In genomic region chr20:41512624-41513023, GRCh38 we compare ENCODE assay signal across 32 cellular contexts.
"Had no signal": no experiment of that assay in that cellular context is flagged by ENCODE, and none has a peak within 500 bp of the region (broad histone marks: within the 10 kb centered on the region; RNA-seq: fewer than 3 reads in every experiment).

No MANE protein-coding gene starts in this region.

- H3K27ac ChIP-seq: breast epithelium, SK-N-MC had no signal

- H3K4me3 Mint-ChIP-seq: activated B cell treated with CpG ODN at 0.5 μM for 24 hours; activated CD4-positive, alpha-beta memory T cell treated with anti-CD3 and anti-CD28 coated beads for 36 hours; activated CD4-positive, alpha-beta T cell treated with anti-CD3 and anti-CD28 coated beads, Interleukin-2, amount 10 ng/mL, durations not matched to agents 24 days and 14 days; activated naive CD8-positive, alpha-beta T cell; activated T-cell treated with anti-CD3 and anti-CD28 coated beads, Interleukin-2, amount 50 U/mL, for 4 hours; T-cell had no signal

- H3K27ac Mint-ChIP-seq: activated B cell treated with CpG ODN at 0.5 μM for 24 hours; activated CD4-positive, alpha-beta memory T cell treated with anti-CD3 and anti-CD28 coated beads for 36 hours; activated CD4-positive, alpha-beta T cell treated with anti-CD3 and anti-CD28 coated beads, Interleukin-2, amount 10 ng/mL, durations not matched to agents 24 days and 14 days; activated naive CD8-positive, alpha-beta T cell; T-cell had no signal

- DNase-seq: activated B cell treated with CpG ODN at 0.5 μM for 24 hours; activated CD4-positive, alpha-beta memory T cell treated with anti-CD3 and anti-CD28 coated beads for 36 hours; activated CD4-positive, alpha-beta T cell treated with anti-CD3 and anti-CD28 coated beads for 1 hour; activated CD4-positive, alpha-beta T cell treated with anti-CD3 and anti-CD28 coated beads, Interleukin-2, amount 10 ng/mL, durations not matched to agents 24 days and 14 days; activated CD8-positive, alpha-beta memory T cell treated with anti-CD3 and anti-CD28 coated beads for 24 hours; activated effector memory CD4-positive, alpha-beta T cell treated with anti-CD3 and anti-CD28 coated beads, Interleukin-2, amount 50 U/mL, for 16 hours; activated naive CD4-positive, alpha-beta T cell treated with Interleukin-2 at 50 U/mL for 16 hours; activated T-cell treated with anti-CD3 and anti-CD28 coated beads, Interleukin-2, amount 50 U/mL, for 4 hours; caudate nucleus; MG63; MV-4-11; NCI-H1092 treated with DMSO at 0.1 percent for 48 hours; NCI-H1417 treated with DMSO at 0.1 percent for 48 hours; NCI-H1694; NCI-H2029; NCI-H2107; NCI-H2171 treated with DMSO at 0.1 percent for 48 hours; NCI-H226; NCI-H510A; NCI-H526 treated with DMSO at 0.1 percent for 48 hours; NCI-H82; OCI-M1; RPMI8226; T-cell; T-helper 2 cell; T1000 had no signal

- H3K9me3 Mint-ChIP-seq: activated B cell treated with CpG ODN at 0.5 μM for 24 hours; activated CD4-positive, alpha-beta memory T cell treated with anti-CD3 and anti-CD28 coated beads for 36 hours; activated CD4-positive, alpha-beta T cell treated with anti-CD3 and anti-CD28 coated beads, Interleukin-2, amount 10 ng/mL, durations not matched to agents 24 days and 14 days; activated T-cell treated with anti-CD3 and anti-CD28 coated beads, Interleukin-2, amount 50 U/mL, for 4 hours; T-cell had no signal

- FAIRE-seq: TTC549 had no signal

- H3K4me3 ChIP-seq: breast epithelium, MG63, SK-N-MC had no signal

- H3K4me1 Mint-ChIP-seq: activated B cell treated with CpG ODN at 0.5 μM for 24 hours had no signal

- H3K9me3 ChIP-seq: breast epithelium, MG63 had no signal

- ATAC-seq: activated T-cell treated with anti-CD3 and anti-CD28 coated beads, Interleukin-2, amount 50 U/mL, for 4 hours; Panc1; Right ventricle myocardium inferior; T-cell had no signal

- H3K27me3 ChIP-seq: breast epithelium, MG63 had no signal

- H3K4me1 ChIP-seq: breast epithelium had no signal

- H3K27me3 Mint-ChIP-seq: activated B cell treated with CpG ODN at 0.5 μM for 24 hours; activated CD4-positive, alpha-beta memory T cell treated with anti-CD3 and anti-CD28 coated beads for 36 hours; activated CD4-positive, alpha-beta T cell treated with anti-CD3 and anti-CD28 coated beads, Interleukin-2, amount 10 ng/mL, durations not matched to agents 24 days and 14 days; activated naive CD8-positive, alpha-beta T cell; T-cell had no signal
